Comparison of ENCODE assay signal across 17 cellular contexts in genomic region chr4:185885075-185885474, GRCh38.
DNase-seq lines count a peak whose midpoint lies in the region; ATAC-seq, FAIRE-seq and TF ChIP-seq lines count a peak whose summit lies in the region.
"Had no signal": no experiment of that assay in that cellular context is flagged by ENCODE, and none has a peak within 500 bp of the region (broad histone marks: within the 10 kb centered on the region; RNA-seq: fewer than 3 reads in every experiment).

No MANE protein-coding gene starts in this region.

- TF ChIP-seq CTCF in HepG2 (CRISPR knock-in tag; IDR thresholded peaks at IDR 0.05) (no peak), right lobe of liver (IDR thresholded peaks at IDR 0.05) (no peak), Peyer's patch (IDR thresholded peaks at IDR 0.05) (no peak)

- H3K27me3 ChIP-seq in HepG2 (ENCODE audit: control insufficient read depth in 1 of 2, insufficient read depth in 2 of 2, low read length in 2 of 2) (peaks cover 0 to 2% of the 10 kb centered on the region in 2 experiments; a peak in 2 of 5 replicates), right lobe of liver (no peaks in the 10 kb centered on the region), Peyer's patch (no peaks in the 10 kb centered on the region)

- no peak overlapping the region for H2AFZ ChIP-seq in HepG2 (ENCODE audit: low read length)

- intact Hi-C loops in HepG2 (cut with micrococcal nuclease; ENCODE audit: unreplicated experiment) (no loop called here), right lobe of liver (cut with DNase I) (no loop called here)

- no TSS peak for BruUV-seq in HepG2 (replicated peaks; lab: Mats Ljungman, UMichigan)

- 24% methylated on average over 6 of the region's 6 CpGs for WGBS in HepG2 (ENCODE audit: low lambda C conversion rate)
- WGBS in right lobe of liver (ENCODE audit: insufficient coverage, low coverage, low lambda C conversion rate, missing lambda C conversion rate) = 86% methylated on average over 6 of the region's 6 CpGs

- no peaks in the 10 kb centered on the region for H3K36me3 ChIP-seq in HepG2 (replicated peaks in 1 of 2; ENCODE audit: control insufficient read depth in 1 of 2, insufficient read depth in 2 of 2, low read length in 2 of 2)
- H3K36me3 ChIP-seq in right lobe of liver = no peaks in the 10 kb centered on the region
- H3K36me3 ChIP-seq in Peyer's patch = no peaks in the 10 kb centered on the region

- ATAC-seq in HepG2 = no peak
- ATAC-seq in right lobe of liver = no peak

- DNase-seq in HepG2 (ENCODE audit: low spot score) (no peak), right lobe of liver (no peak), NCI-H524 treated with DMSO at 0.1 percent for 48 hours (lab: John Stamatoyannopoulos, UW) (peak; percentile 60), caudate nucleus (lab: John Stamatoyannopoulos, UW) (no peak), Peyer's patch (no peak), NOMO-1 (lab: John Stamatoyannopoulos, UW; ENCODE audit: unreplicated experiment in 2 of 2) (no peak), COR-L47 (lab: John Stamatoyannopoulos, UW) (no peak), HK-2 (ENCODE audit: unreplicated experiment) (no peak)
- DNase-seq: C1 segment of cervical spinal cord; CD4-positive, alpha-beta memory T cell; DND-41; GDM1; HCEC 1CT; HFFc6 had no signal

- H3K4me3 ChIP-seq in HepG2 (replicated peaks in 1 of 3; ENCODE audit: insufficient read depth in 1 of 3, low read depth in 2 of 3, low read length in 3 of 3) (no peak overlapping the region), right lobe of liver (no peak overlapping the region), Peyer's patch (no peak overlapping the region)

- in situ Hi-C loops in HepG2 (cut with HindIII; ENCODE audit: extremely low pct_ligation_motif_present, low pct_unique_long_range_greater_than_20kb) = no loop called here

- POLR2A ChIA-PET in HepG2 (lab: Yijun Ruan, JAX) = no interaction called here

- no peak overlapping the region for H3K27ac ChIP-seq in HepG2 (ENCODE audit: extremely low read length, insufficient read depth, low read length)
- H3K27ac ChIP-seq in right lobe of liver = no peak overlapping the region
- peak overlapping the region; percentile 54 for H3K27ac ChIP-seq in caudate nucleus (ENCODE audit: low read depth, low read length)
- no peak overlapping the region for H3K27ac ChIP-seq in Peyer's patch
- H3K27ac ChIP-seq: HL-60 had no signal

- peaks cover 13% of the 10 kb centered on the region for H3K9me3 ChIP-seq in HepG2 (ENCODE audit: low read length)
- no peaks in the 10 kb centered on the region for H3K9me3 ChIP-seq in right lobe of liver
- H3K9me3 ChIP-seq in Peyer's patch = no peaks in the 10 kb centered on the region

- CTCF ChIA-PET in HepG2 (lab: Yijun Ruan, JAX; ENCODE audit: low intra/inter-chr PET ratio, low total read pairs) = no interaction called here

- TF ChIP-seq EP300 in HepG2 (IDR thresholded peaks at IDR 0.05; ENCODE audit: low read depth in 2 of 2, low read length in 2 of 2) (no peak), HepG2 (CRISPR knock-in tag; IDR thresholded peaks at IDR 0.05; ENCODE audit: borderline replicate concordance) (no peak)

- H3K9ac ChIP-seq in HepG2 (ENCODE audit: insufficient read depth, low read depth, low read length) = no peak overlapping the region

- H4K20me1 ChIP-seq in HepG2 (ENCODE audit: insufficient read depth, low read length) = no peaks in the 10 kb centered on the region

- 0 out of 2 replicates have a peak overlapping the region, but pooled peaks have one; percentile 24 for H3K4me2 ChIP-seq in HepG2 (ENCODE audit: low read depth, low read length)

- H3K79me2 ChIP-seq in HepG2 (ENCODE audit: insufficient read depth, low read length) = no peaks in the 10 kb centered on the region

- H3K4me1 ChIP-seq in HepG2 (ENCODE audit: insufficient read depth, low read length) (peaks cover 14% of the 10 kb centered on the region), right lobe of liver (peaks cover 0 to 4% (median 0%) of the 10 kb centered on the region in 4 donors), Peyer's patch (no peaks in the 10 kb centered on the region)

- FAIRE-seq in HepG2 (lab: Jason Lieb, UNC) = no peak
- FAIRE-seq: GM12892, GM19239 had no signal

- no peak for TF ChIP-seq POLR2A in HepG2 (IDR thresholded peaks at IDR 0.05; ENCODE audit: insufficient read depth in 1 of 2, low read depth in 2 of 2, low read length in 2 of 2)
- TF ChIP-seq POLR2A in right lobe of liver (IDR thresholded peaks at IDR 0.05) = no peak
- TF ChIP-seq POLR2A in Peyer's patch (IDR thresholded peaks at IDR 0.05) = no peak

- no peak for TF ChIP-seq RAD21 in HepG2 (CRISPR knock-in tag; IDR thresholded peaks at IDR 0.05)

TF ChIP-seq in HepG2, 621 proteins besides CTCF, POLR2A, EP300 and RAD21:
- no peak for TF ChIP-seq MEF2D (CRISPR knock-in tag; IDR thresholded peaks at IDR 0.05)
- TF ChIP-seq, protein P1, sequence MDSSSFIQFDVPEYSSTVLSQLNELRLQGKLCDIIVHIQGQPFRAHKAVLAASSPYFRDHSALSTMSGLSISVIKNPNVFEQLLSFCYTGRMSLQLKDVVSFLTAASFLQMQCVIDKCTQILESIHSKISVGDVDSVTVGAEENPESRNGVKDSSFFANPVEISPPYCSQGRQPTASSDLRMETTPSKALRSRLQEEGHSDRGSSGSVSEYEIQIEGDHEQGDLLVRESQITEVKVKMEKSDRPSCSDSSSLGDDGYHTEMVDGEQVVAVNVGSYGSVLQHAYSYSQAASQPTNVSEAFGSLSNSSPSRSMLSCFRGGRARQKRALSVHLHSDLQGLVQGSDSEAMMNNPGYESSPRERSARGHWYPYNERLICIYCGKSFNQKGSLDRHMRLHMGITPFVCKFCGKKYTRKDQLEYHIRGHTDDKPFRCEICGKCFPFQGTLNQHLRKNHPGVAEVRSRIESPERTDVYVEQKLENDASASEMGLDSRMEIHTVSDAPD (CRISPR knock-in tag; IDR thresholded peaks at IDR 0.05) = no peak
- no peak for TF ChIP-seq TBL1XR1 (IDR thresholded peaks at IDR 0.05; ENCODE audit: borderline replicate concordance, low read length, partially characterized antibody)
- no peak for TF ChIP-seq FOXK1 (CRISPR knock-in tag; IDR thresholded peaks at IDR 0.05; ENCODE audit: borderline replicate concordance, low read depth)
- no peak for TF ChIP-seq ZNF691 (CRISPR knock-in tag; IDR thresholded peaks at IDR 0.05; ENCODE audit: borderline replicate concordance, low read depth)
- no peak for TF ChIP-seq AHDC1 (CRISPR knock-in tag; IDR thresholded peaks at IDR 0.05; ENCODE audit: borderline replicate concordance)
- TF ChIP-seq ZNF510 (CRISPR knock-in tag; IDR thresholded peaks at IDR 0.05; ENCODE audit: low read depth) = no peak
- no peak for TF ChIP-seq MXD1 (CRISPR knock-in tag; IDR thresholded peaks at IDR 0.05)
- TF ChIP-seq ATF7 (IDR thresholded peaks at IDR 0.05) = no peak
- no peak for TF ChIP-seq ATF7 (CRISPR knock-in tag; IDR thresholded peaks at IDR 0.05)
- TF ChIP-seq CCAR2 (optimal IDR thresholded peaks at IDR 0.05; ENCODE audit: low read depth, low read length) = no peak
